ENCODE assay signal across 8 cellular contexts in the genomic region with DNA sequence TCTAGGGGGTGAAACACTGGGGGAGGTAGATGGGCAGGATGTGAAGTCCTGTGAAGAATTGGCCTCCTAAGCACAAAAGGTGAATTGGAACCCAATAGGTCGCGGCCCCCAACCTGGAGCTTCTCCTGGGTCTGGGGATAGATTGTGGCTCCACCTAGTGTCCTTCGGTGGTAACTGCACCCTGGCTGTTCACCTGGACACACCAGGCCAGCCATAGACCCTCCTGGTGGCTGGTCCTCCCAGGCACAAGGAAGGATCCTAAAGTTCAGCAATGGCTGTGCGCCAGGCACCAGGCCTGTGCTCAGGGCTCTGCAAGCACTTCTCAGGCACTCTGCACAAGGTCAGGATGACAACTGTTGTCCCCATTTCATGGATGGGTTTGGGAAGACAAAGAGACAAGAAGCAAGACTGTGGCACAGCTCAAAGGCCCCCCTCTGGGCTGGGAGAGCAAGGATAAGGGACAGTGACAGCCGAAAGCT. TPM values are rescaled to one million over a fixed set of nuclear protein-coding genes. Genes with fewer than 3 reads are reported as not detected.
A peak's percentile ranks its signal among the peaks of the same experiment; 100 is the strongest.
DNase-seq lines count a peak whose midpoint lies in the region; ATAC-seq, FAIRE-seq and TF ChIP-seq lines count a peak whose summit lies in the region.

No MANE protein-coding gene starts in this region.

- H3K4me3 ChIP-seq in astrocyte (ENCODE audit: insufficient read depth, low read depth, low read length), result no peak overlapping the region

- H4K20me1 ChIP-seq in astrocyte (ENCODE audit: insufficient read depth, low read length), result peaks cover 3% of the 10 kb centered on the region

- H3K4me1 Mint-ChIP-seq in astrocyte (ENCODE audit: low read depth, unreplicated experiment), result no peaks in the 10 kb centered on the region

- no peaks in the 10 kb centered on the region for H3K79me2 ChIP-seq in astrocyte (ENCODE audit: insufficient read depth, low read length)

- no peaks in the 10 kb centered on the region for H3K36me3 ChIP-seq in astrocyte (ENCODE audit: insufficient read depth, low read length)

- peaks cover 10% of the 10 kb centered on the region for H3K27me3 ChIP-seq in astrocyte (ENCODE audit: insufficient read depth, low read length)

- H3K27me3 Mint-ChIP-seq in astrocyte (ENCODE audit: low read depth, unreplicated experiment), result peaks cover 62% of the 10 kb centered on the region

- H3K27ac ChIP-seq in astrocyte (ENCODE audit: low read depth, low read length), result no peak overlapping the region

- H3K4me3 Mint-ChIP-seq in astrocyte (ENCODE audit: unreplicated experiment), result no peak overlapping the region

- H3K4me2 ChIP-seq in astrocyte (ENCODE audit: low read length), result no peak overlapping the region

- ATAC-seq in HG02970 (IDR thresholded peaks at IDR 0.05; ENCODE audit: low FRiP score, unreplicated experiment), result no peak

- H2AFZ ChIP-seq in astrocyte (ENCODE audit: low read depth, low read length), result no peak overlapping the region

- peak; percentile 34 for DNase-seq in NOMO-1 treated with DMSO at 0.1 percent for 48 hours (lab: John Stamatoyannopoulos, UW; ENCODE audit: unreplicated experiment)
- DNase-seq in NOMO-1 treated with dmso at 0.1 percent for 144 hours (lab: John Stamatoyannopoulos, UW; ENCODE audit: unreplicated experiment), result no peak
- DNase-seq in NCI-H128 (lab: John Stamatoyannopoulos, UW; ENCODE audit: unreplicated experiment), result peak; percentile 52
- DNase-seq in T1000 (lab: John Stamatoyannopoulos, UW), result peak; percentile 27
- DNase-seq in astrocyte (ENCODE audit: low read depth), result peak; percentile 20
- DNase-seq in iPS-NIHi11 (ENCODE audit: low spot score), result peak; percentile 88
- DNase-seq in stimulated activated CD4-positive, alpha-beta T cell treated with anti-CD3 and anti-CD28 coated beads, Interleukin-15, amount 100 ng/mL, for 24 hours, result peak; percentile 80

- H3K27ac Mint-ChIP-seq in astrocyte (ENCODE audit: unreplicated experiment), result peak overlapping the region; percentile 72

- H3K36me3 Mint-ChIP-seq in astrocyte (ENCODE audit: low read depth, unreplicated experiment), result no peaks in the 10 kb centered on the region

- H3K9ac ChIP-seq in astrocyte (ENCODE audit: low read length), result no peak overlapping the region

- peak; percentile 75 for TF ChIP-seq CTCF in astrocyte (IDR thresholded peaks at IDR 0.05; ENCODE audit: insufficient read depth, low read depth, low read length)

- FAIRE-seq in astrocyte (lab: Jason Lieb, UNC), result no peak

- H3K9me3 Mint-ChIP-seq in astrocyte (ENCODE audit: unreplicated experiment), result no peaks in the 10 kb centered on the region

- H3K9me3 ChIP-seq in astrocyte (ENCODE audit: insufficient read depth, low read depth, low read length), result no peaks in the 10 kb centered on the region

- H3K4me1 ChIP-seq in astrocyte (ENCODE audit: insufficient read depth, low read length), result peaks cover 3% of the 10 kb centered on the region

RNA-seq across cellular contexts. Expression of gene ESPN, which starts 13.5 kb away (rescaled TPM):
- 0.66 and 0.96 TPM in 2 replicates for total RNA-seq in astrocyte

RNA-seq across cellular contexts. Expression of gene HES2, which starts 18.4 kb away (rescaled TPM):
- total RNA-seq in astrocyte, result 0.94 and 3.0 TPM in 2 replicates

RNA-seq across cellular contexts. Expression of gene TNFRSF25, which starts 27.9 kb away (rescaled TPM):
- total RNA-seq in astrocyte, result 16.5 and 18.8 TPM in 2 replicates

RNA-seq across cellular contexts. Expression of gene ACOT7, which starts 44.5 kb away (rescaled TPM):
- 75.6 and 91.1 TPM in 2 replicates for total RNA-seq in astrocyte

RNA-seq across cellular contexts. Expression of gene PLEKHG5, which starts 53.4 kb away (rescaled TPM):
- total RNA-seq in astrocyte, result 23.0 and 25.1 TPM in 2 replicates
